ENCODE assay signal across 17 cellular contexts in the genomic region with DNA sequence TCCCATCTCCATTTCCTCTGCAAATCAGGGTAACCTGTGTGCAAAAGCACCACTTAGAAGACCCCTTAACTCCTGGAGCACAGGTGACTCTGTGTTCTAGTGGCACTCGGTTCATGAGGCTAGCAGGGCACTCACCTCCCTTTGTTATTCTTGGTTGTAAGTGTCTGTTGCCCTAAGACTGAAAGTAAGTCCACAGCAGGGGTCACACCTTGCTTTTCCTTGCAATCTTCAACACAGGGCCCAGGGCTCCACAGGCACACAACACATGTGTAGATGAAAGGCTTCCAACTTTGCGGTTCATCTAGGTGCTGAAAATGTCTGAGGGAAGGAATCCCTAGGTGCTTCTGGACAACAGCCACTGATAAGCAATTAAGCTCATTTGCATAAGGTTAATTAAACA. TPM values are rescaled to one million over a fixed set of nuclear protein-coding genes. Genes with fewer than 3 reads are reported as not detected.
DNase-seq lines count a peak whose midpoint lies in the region; ATAC-seq, FAIRE-seq and TF ChIP-seq lines count a peak whose summit lies in the region.
"Had no signal": no experiment of that assay in that cellular context is flagged by ENCODE, and none has a peak within 500 bp of the region (broad histone marks: within the 10 kb centered on the region; RNA-seq: fewer than 3 reads in every experiment).

No MANE protein-coding gene starts in this region.

- no peaks in the 10 kb centered on the region for H3K36me3 Mint-ChIP-seq in stimulated activated memory B cell treated with anti-CD40 and anti-IgM and Interleukin-4, amounts not matched to agents 10 μg/mL and 1 μg/mL and 100 μg/mL, for 72 hours

- no peak overlapping the region for H3K4me3 Mint-ChIP-seq in stimulated activated memory B cell treated with anti-CD40 and anti-IgM and Interleukin-4, amounts not matched to agents 10 μg/mL and 1 μg/mL and 100 μg/mL, for 72 hours

- H3K27ac ChIP-seq in HepG2 (ENCODE audit: extremely low read length, insufficient read depth, low read length) (no peak overlapping the region), right lobe of liver (no peak overlapping the region), RWPE2 (ENCODE audit: poor library complexity, severe bottlenecking) (no peak overlapping the region), tibial nerve (no peak overlapping the region)
- H3K27ac ChIP-seq: HL-60, RWPE1, SJSA1 had no signal

- peak overlapping the region; percentile 39 for H3K27ac Mint-ChIP-seq in stimulated activated memory B cell treated with anti-CD40 and anti-IgM and Interleukin-4, amounts not matched to agents 10 μg/mL and 1 μg/mL and 100 μg/mL, for 72 hours
- H3K27ac Mint-ChIP-seq: CD14-positive monocyte, H9 had no signal

- peaks cover 70% of the 10 kb centered on the region for H3K4me1 Mint-ChIP-seq in stimulated activated memory B cell treated with anti-CD40 and anti-IgM and Interleukin-4, amounts not matched to agents 10 μg/mL and 1 μg/mL and 100 μg/mL, for 72 hours

- no TSS peak for BruUV-seq in HepG2 (replicated peaks; lab: Mats Ljungman, UMichigan)

- H2AFZ ChIP-seq in HepG2 (ENCODE audit: low read length) = no peak overlapping the region

- no peak for TF ChIP-seq RAD21 in HepG2 (CRISPR knock-in tag; IDR thresholded peaks at IDR 0.05)

- CTCF ChIA-PET in HepG2 (lab: Yijun Ruan, JAX; ENCODE audit: low intra/inter-chr PET ratio, low total read pairs) = interaction anchor here (1.4 to 4.5 kb wide), 2 partner anchors 378 to 381 kb away, joined by 4 to 50 read pairs; no protein-coding TSS in a partner anchor

- FAIRE-seq in HepG2 (lab: Jason Lieb, UNC) = no peak
- FAIRE-seq: HTR-8/SVneo had no signal

- WGBS in HepG2 (ENCODE audit: low lambda C conversion rate) = 19% methylated on average over 2 of the region's 2 CpGs
- no CpG with 5 or more reads among the region's 2 CpGs for WGBS in right lobe of liver (ENCODE audit: insufficient coverage, low coverage, low lambda C conversion rate, missing lambda C conversion rate)
- 50 to 65% methylated on average over 2 of the region's 2 CpGs for WGBS in tibial nerve, 2 donors

- no peaks in the 10 kb centered on the region for H3K36me3 ChIP-seq in HepG2 (replicated peaks in 1 of 2; ENCODE audit: control insufficient read depth in 1 of 2, insufficient read depth in 2 of 2, low read length in 2 of 2)
- no peaks in the 10 kb centered on the region for H3K36me3 ChIP-seq in right lobe of liver
- H3K36me3 ChIP-seq in RWPE2 (ENCODE audit: low read depth) = no peaks in the 10 kb centered on the region
- H3K36me3 ChIP-seq in iPS-15b (ENCODE audit: control insufficient read depth, insufficient read depth, low read length) = no peaks in the 10 kb centered on the region
- no peaks in the 10 kb centered on the region for H3K36me3 ChIP-seq in tibial nerve

- no peaks in the 10 kb centered on the region for H3K9me3 Mint-ChIP-seq in stimulated activated memory B cell treated with anti-CD40 and anti-IgM and Interleukin-4, amounts not matched to agents 10 μg/mL and 1 μg/mL and 100 μg/mL, for 72 hours

- DNase-seq in HepG2 (ENCODE audit: low spot score) (no peak), right lobe of liver (no peak), RWPE2 (ENCODE audit: low spot score) (peak; percentile 14), tibial nerve (ENCODE audit: low spot score in 2 of 2) (no peak)
- DNase-seq in activated effector memory CD4-positive, alpha-beta T cell treated with Interleukin-2 at 50 U/mL for 16 hours = no peak
- no peak for DNase-seq in effector CD4-positive, alpha-beta T cell
- DNase-seq: H9; NCI-H187; NK-92 treated with Interleukin-12 subunit alpha and Interleukin-12 subunit beta, amount 100 ng/mL, for 24 hours had no signal

- TF ChIP-seq CTCF in HepG2 (CRISPR knock-in tag; IDR thresholded peaks at IDR 0.05) (no peak), right lobe of liver (IDR thresholded peaks at IDR 0.05) (no peak), RWPE2 (IDR thresholded peaks at IDR 0.05; ENCODE audit: poor library complexity, severe bottlenecking) (no peak), tibial nerve (IDR thresholded peaks at IDR 0.05) (no peak)

- ATAC-seq in HepG2 (no peak), right lobe of liver (no peak), RWPE2 (ENCODE audit: low read depth) (no peak)
- no peak for ATAC-seq in stimulated activated memory B cell treated with anti-CD40 and anti-IgM and Interleukin-4, amounts not matched to agents 10 μg/mL and 1 μg/mL and 100 μg/mL, for 72 hours

- H3K27me3 Mint-ChIP-seq in stimulated activated memory B cell treated with anti-CD40 and anti-IgM and Interleukin-4, amounts not matched to agents 10 μg/mL and 1 μg/mL and 100 μg/mL, for 72 hours = peaks cover 49% of the 10 kb centered on the region

- no peaks in the 10 kb centered on the region for H3K79me2 ChIP-seq in HepG2 (ENCODE audit: insufficient read depth, low read length)

- intact Hi-C loops in HepG2 (cut with micrococcal nuclease; ENCODE audit: unreplicated experiment) (loop anchor here (1.0 to 5.0 kb wide), 3 partner anchors 295 to 530 kb away; partner anchors contain the start of gene MAP2K5), right lobe of liver (cut with DNase I) (loop anchor here in 1 of 2 donors (10.0 kb wide), 2 partner anchors 332 to 372 kb away; no protein-coding TSS in a partner anchor)

- POLR2A ChIA-PET in HepG2 (lab: Yijun Ruan, JAX) = no interaction called here

- no peaks in the 10 kb centered on the region for H4K20me1 ChIP-seq in HepG2 (ENCODE audit: insufficient read depth, low read length)

- in situ Hi-C loops in HepG2 (cut with HindIII; ENCODE audit: extremely low pct_ligation_motif_present, low pct_unique_long_range_greater_than_20kb) = loop anchor here (5.0 to 10.0 kb wide), 2 partner anchors 380 to 892 kb away; no protein-coding TSS in a partner anchor

- TF ChIP-seq EP300 in HepG2 (IDR thresholded peaks at IDR 0.05; ENCODE audit: low read depth in 2 of 2, low read length in 2 of 2) = no peak
- no peak for TF ChIP-seq EP300 in HepG2 (CRISPR knock-in tag; IDR thresholded peaks at IDR 0.05; ENCODE audit: borderline replicate concordance)
- TF ChIP-seq EP300 in tibial nerve (IDR thresholded peaks at IDR 0.05) = no peak

- H3K4me1 ChIP-seq in HepG2 (ENCODE audit: insufficient read depth, low read length) = peaks cover 63% of the 10 kb centered on the region
- H3K4me1 ChIP-seq in right lobe of liver = peaks cover 0 to 50% (median 25%) of the 10 kb centered on the region in 4 donors
- H3K4me1 ChIP-seq in RWPE2 (ENCODE audit: insufficient read depth, poor library complexity, severe bottlenecking) = peaks cover 4% of the 10 kb centered on the region
- peaks cover 21% of the 10 kb centered on the region for H3K4me1 ChIP-seq in iPS-15b (ENCODE audit: control insufficient read depth, insufficient read depth, low read length)
- peaks cover 0 to 74% (median 36%) of the 10 kb centered on the region in 4 donors for H3K4me1 ChIP-seq in tibial nerve

- TF ChIP-seq POLR2A in HepG2 (IDR thresholded peaks at IDR 0.05; ENCODE audit: insufficient read depth in 1 of 2, low read depth in 2 of 2, low read length in 2 of 2) (no peak), right lobe of liver (IDR thresholded peaks at IDR 0.05) (no peak), tibial nerve (IDR thresholded peaks at IDR 0.05) (no peak)

- H3K4me3 ChIP-seq in HepG2 (replicated peaks in 1 of 3; ENCODE audit: insufficient read depth in 1 of 3, low read depth in 2 of 3, low read length in 3 of 3) (peak overlapping the region in 1 of 3 experiments; percentile 44; a peak in 1 of 6 replicates), right lobe of liver (no peak overlapping the region), RWPE2 (ENCODE audit: severe bottlenecking) (no peak overlapping the region), iPS-15b (ENCODE audit: low read depth, low read length) (peak overlapping the region; percentile 20), tibial nerve (no peak overlapping the region)
- H3K4me3 ChIP-seq: SJSA1 had no signal

- H3K9ac ChIP-seq in HepG2 (ENCODE audit: insufficient read depth, low read depth, low read length) = no peak overlapping the region
- no peak overlapping the region for H3K9ac ChIP-seq in iPS-15b (ENCODE audit: low read depth, low read length)

- H3K27me3 ChIP-seq in HepG2 (ENCODE audit: control insufficient read depth in 1 of 2, insufficient read depth in 2 of 2, low read length in 2 of 2) = peaks cover 3 to 41% of the 10 kb centered on the region in 2 experiments
- H3K27me3 ChIP-seq in right lobe of liver = peaks cover 0 to 29% of the 10 kb centered on the region in 2 donors
- H3K27me3 ChIP-seq in RWPE2 (ENCODE audit: insufficient read depth, poor library complexity, severe bottlenecking) = peaks cover 43% of the 10 kb centered on the region
- peaks cover 73% of the 10 kb centered on the region for H3K27me3 ChIP-seq in iPS-15b (ENCODE audit: control insufficient read depth, insufficient read depth, low read length)
- peaks cover 0 to 43% of the 10 kb centered on the region in 2 donors for H3K27me3 ChIP-seq in tibial nerve

- peak overlapping the region; percentile 85 for H3K4me2 ChIP-seq in HepG2 (ENCODE audit: low read depth, low read length)

- no peaks in the 10 kb centered on the region for H3K9me3 ChIP-seq in HepG2 (ENCODE audit: low read length)
- H3K9me3 ChIP-seq in right lobe of liver = no peaks in the 10 kb centered on the region
- no peaks in the 10 kb centered on the region for H3K9me3 ChIP-seq in RWPE2 (ENCODE audit: severe bottlenecking)
- no peaks in the 10 kb centered on the region for H3K9me3 ChIP-seq in iPS-15b (ENCODE audit: control insufficient read depth, insufficient read depth, low read length)
- no peaks in the 10 kb centered on the region for H3K9me3 ChIP-seq in tibial nerve
- H3K9me3 ChIP-seq: SJSA1 had no signal

RNA-seq across cellular contexts. Expression of gene RNU6-1, which starts 2.9 kb away (rescaled TPM):
- total RNA-seq in HepG2 (2016; rRNA removed; fragmentation: Illumina TruSeq; extraction: Trizol) (under 0.01 TPM in 1 of 2 replicates, not detected in the other), right lobe of liver (not detected), tibial nerve (not detected)
- under 0.01 TPM in 2 replicates for total RNA-seq in HepG2 (2016; cell fraction: cytosol; rRNA removed; fragmentation: Illumina TruSeq; extraction: Trizol; ENCODE audit: low read depth)
- total RNA-seq in HepG2 (2016; cell fraction: insoluble cytoplasmic fraction; rRNA removed; fragmentation: Illumina TruSeq; extraction: Trizol) = under 0.01 TPM in 1 of 2 replicates, not detected in the other
- total RNA-seq in HepG2 (2016; cell fraction: membrane; rRNA removed; fragmentation: Illumina TruSeq; extraction: Trizol) = under 0.01 TPM in 1 of 2 replicates, not detected in the other
- total RNA-seq in HepG2 (2016; cell fraction: nucleus; rRNA removed; fragmentation: Illumina TruSeq; extraction: Trizol) = not detected in 2 replicates
- polyA plus RNA-seq in HepG2 (2011; rRNA removed) = not detected in 2 replicates
- polyA plus RNA-seq in HepG2 (2011; cell fraction: cytosol; rRNA removed) = not detected in 2 replicates
- not detected in 2 replicates for polyA plus RNA-seq in HepG2 (2011; cell fraction: nucleus; rRNA removed)
- polyA plus RNA-seq in HepG2 (2012) = not detected in 2 replicates
- polyA plus RNA-seq in HepG2 (2016; cell fraction: cytosol; fragmentation: Illumina TruSeq; extraction: Trizol; ENCODE audit: low read depth) = not detected in 2 replicates
- not detected in 2 replicates for polyA plus RNA-seq in HepG2 (2016; cell fraction: insoluble cytoplasmic fraction; fragmentation: Illumina TruSeq; extraction: Trizol; ENCODE audit: low read depth)
- polyA plus RNA-seq in HepG2 (2016; cell fraction: membrane; fragmentation: Illumina TruSeq; extraction: Trizol; ENCODE audit: low read depth) = not detected in 2 replicates
- polyA plus RNA-seq in HepG2 (2016; cell fraction: nucleus; fragmentation: Illumina TruSeq; extraction: Trizol; ENCODE audit: insufficient read depth, low read depth) = not detected in 2 replicates
- under 0.01 TPM in 1 of 2 replicates, not detected in the other for polyA minus RNA-seq in HepG2 (2011; rRNA and poly(A)+ RNA removed; ENCODE audit: low replicate concordance)
- polyA minus RNA-seq in HepG2 (2011; cell fraction: cytosol; rRNA and poly(A)+ RNA removed) = under 0.01 TPM in 1 of 2 replicates, not detected in the other
- polyA minus RNA-seq in HepG2 (2011; cell fraction: nucleus; rRNA and poly(A)+ RNA removed) = not detected in 2 replicates
- total RNA-seq: H9, LHCN-M2, SJSA1 had no signal
- polyA plus RNA-seq: CD14-positive monocyte had no signal

RNA-seq across cellular contexts. Expression of gene SKOR1, which starts 11.6 kb away (rescaled TPM):
- 0.09 and 0.10 TPM in 2 replicates for total RNA-seq in HepG2 (2016; rRNA removed; fragmentation: Illumina TruSeq; extraction: Trizol)
- 0.10 TPM in 1 of 2 replicates, not detected in the other for total RNA-seq in HepG2 (2016; cell fraction: cytosol; rRNA removed; fragmentation: Illumina TruSeq; extraction: Trizol; ENCODE audit: low read depth)
- total RNA-seq in HepG2 (2016; cell fraction: insoluble cytoplasmic fraction; rRNA removed; fragmentation: Illumina TruSeq; extraction: Trizol) = 0.09 TPM in 1 of 2 replicates, not detected in the other
- not detected in 2 replicates for total RNA-seq in HepG2 (2016; cell fraction: membrane; rRNA removed; fragmentation: Illumina TruSeq; extraction: Trizol)
- total RNA-seq in HepG2 (2016; cell fraction: nucleus; rRNA removed; fragmentation: Illumina TruSeq; extraction: Trizol) = 0.25 TPM in 1 of 2 replicates, not detected in the other
- 0.11 and 0.14 TPM in 2 replicates for polyA plus RNA-seq in HepG2 (2011; rRNA removed)
- 0.04 and 0.09 TPM in 2 replicates for polyA plus RNA-seq in HepG2 (2011; cell fraction: cytosol; rRNA removed)
- polyA plus RNA-seq in HepG2 (2011; cell fraction: nucleus; rRNA removed) = 0.96 and 1.0 TPM in 2 replicates
- polyA plus RNA-seq in HepG2 (2012) = 0.27 and 0.28 TPM in 2 replicates
- polyA plus RNA-seq in HepG2 (2016; cell fraction: cytosol; fragmentation: Illumina TruSeq; extraction: Trizol; ENCODE audit: low read depth) = not detected in 2 replicates
- polyA plus RNA-seq in HepG2 (2016; cell fraction: insoluble cytoplasmic fraction; fragmentation: Illumina TruSeq; extraction: Trizol; ENCODE audit: low read depth) = 0.05 and 0.14 TPM in 2 replicates
- polyA plus RNA-seq in HepG2 (2016; cell fraction: membrane; fragmentation: Illumina TruSeq; extraction: Trizol; ENCODE audit: low read depth) = not detected in 2 replicates
- 0.35 and 0.36 TPM in 2 replicates for polyA plus RNA-seq in HepG2 (2016; cell fraction: nucleus; fragmentation: Illumina TruSeq; extraction: Trizol; ENCODE audit: insufficient read depth, low read depth)
- polyA minus RNA-seq in HepG2 (2011; rRNA and poly(A)+ RNA removed; ENCODE audit: low replicate concordance) = 0.28 and 0.80 TPM in 2 replicates
- not detected in 2 replicates for polyA minus RNA-seq in HepG2 (2011; cell fraction: cytosol; rRNA and poly(A)+ RNA removed)
- polyA minus RNA-seq in HepG2 (2011; cell fraction: nucleus; rRNA and poly(A)+ RNA removed) = 0.75 and 0.90 TPM in 2 replicates
- under 1 TPM in 5 of 6 experiments, not detected in 1; 0.05 to 0.21 (median 0.09) TPM for total RNA-seq in right lobe of liver
- 1 to 10 TPM in 1 of 4 donors, under 1 TPM in 3; 0.42 to 1.5 (median 0.82) TPM for total RNA-seq in tibial nerve
- total RNA-seq: SJSA1 had no signal
- polyA plus RNA-seq: CD14-positive monocyte had no signal
